ENCODE assay signal across 28 cellular contexts in the genomic region with DNA sequence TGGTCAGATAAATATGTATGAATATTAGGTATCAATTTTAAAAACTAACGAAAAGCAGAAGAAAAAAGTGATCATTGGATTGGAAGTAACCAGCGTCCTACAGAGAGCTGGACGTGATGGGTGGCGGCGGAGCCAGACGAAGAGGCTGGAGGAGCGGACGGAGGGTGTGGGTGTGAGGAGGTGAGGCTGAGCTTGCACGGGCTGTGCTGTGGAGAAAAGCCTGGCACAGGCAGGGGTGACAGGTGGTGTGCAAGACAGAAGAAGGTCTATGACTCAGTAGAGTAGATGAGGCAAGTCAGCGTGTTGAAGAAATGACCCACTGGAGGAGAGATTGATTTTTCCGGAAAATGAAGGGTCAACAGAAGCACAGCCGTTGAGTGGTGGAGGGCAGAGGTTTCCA. TPM values are rescaled to one million over a fixed set of nuclear protein-coding genes. Genes with fewer than 3 reads are reported as not detected.
"Had no signal": no experiment of that assay in that cellular context is flagged by ENCODE, and none has a peak within 500 bp of the region (broad histone marks: within the 10 kb centered on the region; RNA-seq: fewer than 3 reads in every experiment).

No MANE protein-coding gene starts in this region.

- H3K4me3 ChIP-seq: hepatocyte, left ventricle myocardium inferior, lung, pancreas, prostate gland, skin epidermis, stomach, testis, thyroid gland, transverse colon, upper lobe of right lung had no signal

- H3K36me3 Mint-ChIP-seq: mesothelial cell of epicardium; natural killer cell; stimulated activated naive B cell treated with anti-CD40 and anti-IgM and Interleukin-4, amounts not matched to agents 10 μg/mL and 1 μg/mL and 100 μg/mL, for 72 hours had no signal

- H3K9me3 ChIP-seq: pancreas, prostate gland, testis, thyroid gland, transverse colon, upper lobe of right lung had no signal

- H3K79me2 ChIP-seq: hepatocyte had no signal

- H3K27ac ChIP-seq: hepatocyte, left ventricle myocardium inferior, pancreas, prostate gland, skin epidermis, stomach, testis, thyroid gland, transverse colon, upper lobe of right lung had no signal

- DNase-seq: islet precursor cell; left ventricle myocardium inferior; mesendoderm; naive B cell; natural killer cell; nephron progenitor cell; pancreas; retina; right cardiac atrium; stimulated activated CD4-positive, alpha-beta T cell treated with anti-CD3 and anti-CD28 coated beads, Interleukin-12 subunit alpha, Interleukin-12 subunit beta, amount 100 ng/mL, for 4 hours; stimulated activated CD4-positive, alpha-beta T cell treated with anti-CD3 and anti-CD28 coated beads, Interleukin-15, amount 100 ng/mL, for 24 hours; stimulated activated CD4-positive, alpha-beta T cell treated with anti-CD3 and anti-CD28 coated beads, Interleukin-2, amount 100 ng/mL, for 24 hours; stimulated activated CD4-positive, alpha-beta T cell treated with anti-CD3 and anti-CD28 coated beads, Interleukin-4, amount 100 ng/mL, for 1 hour; stimulated activated naive B cell treated with anti-CD40 and anti-IgM and Interleukin-4, amounts not matched to agents 10 μg/mL and 1 μg/mL and 100 μg/mL, for 72 hours; stimulated activated naive CD8-positive, alpha-beta T cell treated with anti-CD3 and anti-CD28 coated beads, Interleukin-15, Interleukin-2, amounts not matched to agents 100 U/mL and 50 U/mL, for 24 hours; stomach; testis; thyroid gland; transverse colon; upper lobe of right lung had no signal

- H2AFZ ChIP-seq: hepatocyte had no signal

- H3K4me1 Mint-ChIP-seq: naive B cell; natural killer cell; stimulated activated naive B cell treated with anti-CD40 and anti-IgM and Interleukin-4, amounts not matched to agents 10 μg/mL and 1 μg/mL and 100 μg/mL, for 72 hours had no signal

- H3K4me2 ChIP-seq: hepatocyte had no signal

- H3K36me3 ChIP-seq: left ventricle myocardium inferior, pancreas, prostate gland, stomach, thyroid gland, transverse colon, upper lobe of right lung had no signal

- H3K4me1 ChIP-seq: left ventricle myocardium inferior, pancreas, prostate gland, stomach, testis, thyroid gland, transverse colon, upper lobe of right lung had no signal

- H3K4me3 Mint-ChIP-seq: mesothelial cell of epicardium; naive B cell; natural killer cell; nephron progenitor cell; stimulated activated naive B cell treated with anti-CD40 and anti-IgM and Interleukin-4, amounts not matched to agents 10 μg/mL and 1 μg/mL and 100 μg/mL, for 72 hours had no signal

- FAIRE-seq: pancreas, urothelium cell line had no signal

- H3K27me3 ChIP-seq: testis, thyroid gland had no signal

- H3K27ac Mint-ChIP-seq: mesothelial cell of epicardium; naive B cell; natural killer cell; nephron progenitor cell; stimulated activated naive B cell treated with anti-CD40 and anti-IgM and Interleukin-4, amounts not matched to agents 10 μg/mL and 1 μg/mL and 100 μg/mL, for 72 hours had no signal

RNA-seq across cellular contexts. Expression of a gene that starts 56.4 kb away (rescaled TPM):
- total RNA-seq: mononuclear cell, natural killer cell, osteoblast had no signal
